In genomic region chr2:17912266-17912691, GRCh38 we compare ENCODE assay signal across 10 cellular contexts. TPM values are rescaled to one million over a fixed set of nuclear protein-coding genes. Genes with fewer than 3 reads are reported as not detected.
A peak's percentile ranks its signal among the peaks of the same experiment; 100 is the strongest.
DNase-seq lines count a peak whose midpoint lies in the region; ATAC-seq and TF ChIP-seq lines count a peak whose summit lies in the region.
"Had no signal": no experiment of that assay in that cellular context is flagged by ENCODE, and none has a peak within 500 bp of the region (broad histone marks: within the 10 kb centered on the region; RNA-seq: fewer than 3 reads in every experiment).

No MANE protein-coding gene starts in this region.

- H3K9me3 Mint-ChIP-seq in activated T-cell treated with anti-CD3 and anti-CD28 coated beads, Interleukin-2, amount 50 U/mL, for 72 hours: peaks cover 0 to 3% of the 10 kb centered on the region in 2 donors

- no peak for TF ChIP-seq CTCF in GM20000 (IDR thresholded peaks at IDR 0.05; ENCODE audit: extremely low read depth, missing control alignments)

- H3K4me3 Mint-ChIP-seq in activated T-cell treated with anti-CD3 and anti-CD28 coated beads, Interleukin-2, amount 50 U/mL, for 72 hours: no peak overlapping the region
- H3K4me3 Mint-ChIP-seq: activated naive CD4-positive, alpha-beta T cell treated with anti-CD3 and anti-CD28 coated beads, Interleukin-2, amount 50 U/mL, for 24 hours had no signal

- peak; percentile 99 for ATAC-seq in GM18498 (IDR thresholded peaks at IDR 0.05; ENCODE audit: unreplicated experiment)
- ATAC-seq in HG03097 (IDR thresholded peaks at IDR 0.05; ENCODE audit: low FRiP score, unreplicated experiment): peak; percentile 99
- no peak for ATAC-seq in activated T-cell treated with anti-CD3 and anti-CD28 coated beads, Interleukin-2, amount 50 U/mL, for 72 hours (replicated peaks in 1 of 2)

- no peaks in the 10 kb centered on the region for H3K4me1 Mint-ChIP-seq in activated T-cell treated with anti-CD3 and anti-CD28 coated beads, Interleukin-2, amount 50 U/mL, for 72 hours (ENCODE audit: low read depth)
- H3K4me1 Mint-ChIP-seq: activated naive CD4-positive, alpha-beta T cell treated with anti-CD3 and anti-CD28 coated beads, Interleukin-2, amount 50 U/mL, for 24 hours had no signal

- DNase-seq in GM20000 (ENCODE audit: low spot score): peak; percentile 40
- DNase-seq in UCSD-AML1 (lab: John Stamatoyannopoulos, UW; ENCODE audit: unreplicated experiment): peak; percentile 12
- DNase-seq in activated T-cell treated with anti-CD3 and anti-CD28 coated beads, Interleukin-2, amount 50 U/mL, for 72 hours: no peak
- no peak for DNase-seq in T-helper 1 cell
- no peak for DNase-seq in epidermal melanocyte (ENCODE audit: insufficient read length, low spot score)
- DNase-seq in HK-2 (ENCODE audit: unreplicated experiment): no peak
- DNase-seq: DMS153 had no signal

- H3K27me3 Mint-ChIP-seq in activated T-cell treated with anti-CD3 and anti-CD28 coated beads, Interleukin-2, amount 50 U/mL, for 72 hours (ENCODE audit: low read depth): peaks cover 11% of the 10 kb centered on the region

- H3K36me3 Mint-ChIP-seq in activated T-cell treated with anti-CD3 and anti-CD28 coated beads, Interleukin-2, amount 50 U/mL, for 72 hours (ENCODE audit: insufficient read depth in 2 of 2): no peaks in the 10 kb centered on the region
- H3K36me3 Mint-ChIP-seq: activated naive CD4-positive, alpha-beta T cell treated with anti-CD3 and anti-CD28 coated beads, Interleukin-2, amount 50 U/mL, for 24 hours had no signal

- no peak overlapping the region for H3K27ac Mint-ChIP-seq in activated T-cell treated with anti-CD3 and anti-CD28 coated beads, Interleukin-2, amount 50 U/mL, for 72 hours
- H3K27ac Mint-ChIP-seq: activated naive CD4-positive, alpha-beta T cell treated with anti-CD3 and anti-CD28 coated beads, Interleukin-2, amount 50 U/mL, for 24 hours had no signal

RNA-seq across cellular contexts. Expression of gene KCNS3, which starts 33.8 kb away (rescaled TPM):
- total RNA-seq in activated T-cell treated with anti-CD3 and anti-CD28 coated beads, Interleukin-2, amount 50 U/mL, for 72 hours: not detected

Comparison
In these comparisons a context has a peak if more than half of its experiments do, and no peak if none do; other contexts are left out.
1. ATAC-seq: peak in GM18498 (single experiment) and HG03097 (single experiment); none in activated T-cell treated with anti-CD3 and anti-CD28 coated beads, Interleukin-2, amount 50 U/mL, for 72 hours (0 of 2).
2. DNase-seq: peak in GM20000 (single experiment) and UCSD-AML1 (single experiment); none in activated T-cell treated with anti-CD3 and anti-CD28 coated beads, Interleukin-2, amount 50 U/mL, for 72 hours (0 of 2), T-helper 1 cell (0 of 5), epidermal melanocyte (single experiment) and HK-2 (single experiment).